ENCODE assay signal across 24 cellular contexts in the genomic region with DNA sequence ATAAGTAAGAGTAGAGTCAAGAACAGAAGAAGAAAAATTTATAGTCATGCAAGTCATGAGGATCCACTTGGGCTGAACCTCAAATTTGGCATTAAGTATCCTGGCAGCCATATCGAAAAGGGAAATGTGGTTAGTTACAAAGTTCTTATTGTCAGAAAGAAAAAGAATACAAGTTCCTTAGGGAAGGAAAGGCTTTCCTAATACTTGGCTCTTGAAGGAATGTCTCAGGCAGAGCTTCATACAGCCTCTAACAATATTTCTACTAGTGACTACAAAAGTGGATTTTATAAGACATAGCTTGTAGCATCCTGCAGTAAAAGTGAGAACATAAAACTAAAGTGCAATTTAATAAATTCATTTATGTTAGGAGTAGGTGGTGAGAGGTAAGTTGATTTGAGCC. TPM values are rescaled to one million over a fixed set of nuclear protein-coding genes. Genes with fewer than 3 reads are reported as not detected.
"Had no signal": no experiment of that assay in that cellular context is flagged by ENCODE, and none has a peak within 500 bp of the region (broad histone marks: within the 10 kb centered on the region; RNA-seq: fewer than 3 reads in every experiment).

No MANE protein-coding gene starts in this region.

- H3K27ac Mint-ChIP-seq: naive thymus-derived CD8-positive, alpha-beta T cell; neural progenitor cell; progenitor cell of endocrine pancreas had no signal

- H3K4me1 Mint-ChIP-seq: naive thymus-derived CD8-positive, alpha-beta T cell had no signal

- H3K9me3 Mint-ChIP-seq: naive thymus-derived CD8-positive, alpha-beta T cell; neural progenitor cell had no signal

- H3K36me3 ChIP-seq: neural progenitor cell, pancreas, right lobe of liver, suprapubic skin, thyroid gland, upper lobe of left lung had no signal

- H3K4me3 ChIP-seq: cardiac muscle cell, neural progenitor cell, pancreas, right lobe of liver, skin epidermis, stomach, suprapubic skin, thyroid gland, upper lobe of left lung, vagina had no signal

- H3K36me3 Mint-ChIP-seq: naive thymus-derived CD8-positive, alpha-beta T cell; neural progenitor cell had no signal

- DNase-seq: cerebellar nuclear complex; dermis blood vessel endothelial cell; erythroblast; foreskin fibroblast; hippocampal formation; left colon; mesendoderm; naive thymus-derived CD8-positive, alpha-beta T cell; nucleus accumbens; pancreas; right lobe of liver; stimulated activated naive CD4-positive, alpha-beta T cell; stomach; thyroid gland; upper lobe of left lung had no signal

- H3K4me1 ChIP-seq: neural progenitor cell, suprapubic skin, thyroid gland had no signal

- H3K4me3 Mint-ChIP-seq: naive thymus-derived CD8-positive, alpha-beta T cell; neural progenitor cell had no signal

- H3K9me3 ChIP-seq: pancreas, right lobe of liver, stomach, suprapubic skin, thyroid gland, upper lobe of left lung, vagina had no signal

- H3K27ac ChIP-seq: cardiac muscle cell, neural progenitor cell, pancreas, right lobe of liver, skin epidermis, suprapubic skin, thyroid gland, upper lobe of left lung, vagina had no signal

- H3K27me3 ChIP-seq: cardiac muscle cell, pancreas, right lobe of liver, stomach, suprapubic skin, thyroid gland, upper lobe of left lung, vagina had no signal

- ATAC-seq: left colon; naive thymus-derived CD8-positive, alpha-beta T cell; pancreas; right lobe of liver had no signal

RNA-seq across cellular contexts. Expression of a gene that starts 45.4 kb away (rescaled TPM):
- total RNA-seq: cardiac muscle cell; kidney epithelial cell; lung microvascular endothelial cell; naive thymus-derived CD8-positive, alpha-beta T cell; pancreas; progenitor cell of endocrine pancreas; stomach; suprapubic skin; thyroid gland; upper lobe of left lung; vagina had no signal
- polyA plus RNA-seq: liver; naive thymus-derived CD8-positive, alpha-beta T cell; pancreas; stomach had no signal
